ENCODE assay signal across 1 cellular context in the genomic region with DNA sequence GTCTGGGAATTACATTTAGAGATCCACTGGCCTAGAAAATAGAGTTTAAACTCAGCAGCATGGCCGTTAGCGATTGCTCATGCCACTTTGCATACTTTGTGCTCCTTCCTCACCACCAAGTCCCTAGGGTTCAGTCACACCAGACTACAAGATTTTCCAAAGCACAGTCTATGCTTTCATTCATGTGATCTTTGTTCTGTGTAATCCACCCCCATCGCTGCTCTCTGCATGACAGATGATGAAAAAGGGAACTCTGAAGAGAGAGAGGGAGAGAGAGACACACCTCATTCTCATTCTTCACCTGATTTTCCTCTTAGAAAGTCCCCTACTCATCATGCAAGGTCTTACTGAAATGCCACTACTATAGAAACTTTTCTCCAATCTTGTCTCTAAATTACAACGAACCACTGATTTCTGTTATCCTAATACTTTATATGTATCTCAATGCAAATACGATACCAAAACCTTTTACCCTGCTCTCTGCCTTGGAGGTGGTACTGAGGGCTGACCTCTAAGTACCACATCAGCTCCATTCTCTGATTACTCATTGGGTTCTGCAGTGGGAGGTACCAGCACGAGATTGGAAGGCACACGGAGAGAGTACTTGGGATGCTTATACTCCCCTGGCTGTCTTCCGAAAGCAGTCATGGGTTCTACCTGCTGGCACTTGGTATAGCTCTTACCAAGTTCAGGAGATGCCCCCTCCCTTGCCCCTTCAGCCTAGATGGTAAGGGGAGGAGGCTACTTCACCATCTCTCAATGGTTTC.
TF ChIP-seq lines count a peak whose summit lies in the region.

No MANE protein-coding gene starts in this region.

TF ChIP-seq in GM12878, 131 proteins besides CTCF, POLR2A, EP300 and RAD21 (continued from another document):
- TF ChIP-seq, protein P1, sequence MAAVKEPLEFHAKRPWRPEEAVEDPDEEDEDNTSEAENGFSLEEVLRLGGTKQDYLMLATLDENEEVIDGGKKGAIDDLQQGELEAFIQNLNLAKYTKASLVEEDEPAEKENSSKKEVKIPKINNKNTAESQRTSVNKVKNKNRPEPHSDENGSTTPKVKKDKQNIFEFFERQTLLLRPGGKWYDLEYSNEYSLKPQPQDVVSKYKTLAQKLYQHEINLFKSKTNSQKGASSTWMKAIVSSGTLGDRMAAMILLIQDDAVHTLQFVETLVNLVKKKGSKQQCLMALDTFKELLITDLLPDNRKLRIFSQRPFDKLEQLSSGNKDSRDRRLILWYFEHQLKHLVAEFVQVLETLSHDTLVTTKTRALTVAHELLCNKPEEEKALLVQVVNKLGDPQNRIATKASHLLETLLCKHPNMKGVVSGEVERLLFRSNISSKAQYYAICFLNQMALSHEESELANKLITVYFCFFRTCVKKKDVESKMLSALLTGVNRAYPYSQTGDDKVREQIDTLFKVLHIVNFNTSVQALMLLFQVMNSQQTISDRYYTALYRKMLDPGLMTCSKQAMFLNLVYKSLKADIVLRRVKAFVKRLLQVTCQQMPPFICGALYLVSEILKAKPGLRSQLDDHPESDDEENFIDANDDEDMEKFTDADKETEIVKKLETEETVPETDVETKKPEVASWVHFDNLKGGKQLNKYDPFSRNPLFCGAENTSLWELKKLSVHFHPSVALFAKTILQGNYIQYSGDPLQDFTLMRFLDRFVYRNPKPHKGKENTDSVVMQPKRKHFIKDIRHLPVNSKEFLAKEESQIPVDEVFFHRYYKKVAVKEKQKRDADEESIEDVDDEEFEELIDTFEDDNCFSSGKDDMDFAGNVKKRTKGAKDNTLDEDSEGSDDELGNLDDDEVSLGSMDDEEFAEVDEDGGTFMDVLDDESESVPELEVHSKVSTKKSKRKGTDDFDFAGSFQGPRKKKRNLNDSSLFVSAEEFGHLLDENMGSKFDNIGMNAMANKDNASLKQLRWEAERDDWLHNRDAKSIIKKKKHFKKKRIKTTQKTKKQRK (IDR thresholded peaks at IDR 0.05; ENCODE audit: low read depth, low read length), result no peak
- TF ChIP-seq EGR1 (IDR thresholded peaks at IDR 0.05; ENCODE audit: borderline replicate concordance in 1 of 2, low read depth in 2 of 2, low read length in 2 of 2) (peak in 1 of 2 experiments; percentile 35; a peak in 1 of 3 replicates), IKZF1 (conservative IDR thresholded peaks at IDR 0.05) (peak; percentile 98), GABPA (IDR thresholded peaks at IDR 0.05; ENCODE audit: low read depth) (0 out of 2 replicates have a peak, but pooled peaks have one; percentile 21), BMI1 (IDR thresholded peaks at IDR 0.05; ENCODE audit: borderline replicate concordance) (peak; percentile 77), SMAD1 (IDR thresholded peaks at IDR 0.05; ENCODE audit: low read depth, partially characterized antibody) (no peak), KLF5 (IDR thresholded peaks at IDR 0.05; ENCODE audit: partially characterized antibody) (peak; percentile 83), RUNX3 (IDR thresholded peaks at IDR 0.05; ENCODE audit: low read length) (peak; percentile 80), TAF1 (IDR thresholded peaks at IDR 0.05; ENCODE audit: borderline replicate concordance, low read depth, low read length) (peak; percentile 69; the same call in 1 of the 2 replicates), FOS (IDR thresholded peaks at IDR 0.05; ENCODE audit: borderline replicate concordance, extremely low read depth, insufficient read length) (no peak), RAD51 (IDR thresholded peaks at IDR 0.05) (peak; percentile 81), TBL1XR1 (IDR thresholded peaks at IDR 0.05; ENCODE audit: low read depth, low read length) (peak; percentile 80), CEBPB (IDR thresholded peaks at IDR 0.05; ENCODE audit: borderline replicate concordance in 1 of 2, low read depth in 2 of 2, low read length in 2 of 2) (no peak), ZNF384 (IDR thresholded peaks at IDR 0.05; ENCODE audit: borderline replicate concordance, low read depth, low read length) (no peak), KDM1A (IDR thresholded peaks at IDR 0.05; ENCODE audit: borderline replicate concordance) (no peak), ZBED1 (IDR thresholded peaks at IDR 0.05; ENCODE audit: borderline replicate concordance) (peak; percentile 98)
- TF ChIP-seq, protein P2, sequence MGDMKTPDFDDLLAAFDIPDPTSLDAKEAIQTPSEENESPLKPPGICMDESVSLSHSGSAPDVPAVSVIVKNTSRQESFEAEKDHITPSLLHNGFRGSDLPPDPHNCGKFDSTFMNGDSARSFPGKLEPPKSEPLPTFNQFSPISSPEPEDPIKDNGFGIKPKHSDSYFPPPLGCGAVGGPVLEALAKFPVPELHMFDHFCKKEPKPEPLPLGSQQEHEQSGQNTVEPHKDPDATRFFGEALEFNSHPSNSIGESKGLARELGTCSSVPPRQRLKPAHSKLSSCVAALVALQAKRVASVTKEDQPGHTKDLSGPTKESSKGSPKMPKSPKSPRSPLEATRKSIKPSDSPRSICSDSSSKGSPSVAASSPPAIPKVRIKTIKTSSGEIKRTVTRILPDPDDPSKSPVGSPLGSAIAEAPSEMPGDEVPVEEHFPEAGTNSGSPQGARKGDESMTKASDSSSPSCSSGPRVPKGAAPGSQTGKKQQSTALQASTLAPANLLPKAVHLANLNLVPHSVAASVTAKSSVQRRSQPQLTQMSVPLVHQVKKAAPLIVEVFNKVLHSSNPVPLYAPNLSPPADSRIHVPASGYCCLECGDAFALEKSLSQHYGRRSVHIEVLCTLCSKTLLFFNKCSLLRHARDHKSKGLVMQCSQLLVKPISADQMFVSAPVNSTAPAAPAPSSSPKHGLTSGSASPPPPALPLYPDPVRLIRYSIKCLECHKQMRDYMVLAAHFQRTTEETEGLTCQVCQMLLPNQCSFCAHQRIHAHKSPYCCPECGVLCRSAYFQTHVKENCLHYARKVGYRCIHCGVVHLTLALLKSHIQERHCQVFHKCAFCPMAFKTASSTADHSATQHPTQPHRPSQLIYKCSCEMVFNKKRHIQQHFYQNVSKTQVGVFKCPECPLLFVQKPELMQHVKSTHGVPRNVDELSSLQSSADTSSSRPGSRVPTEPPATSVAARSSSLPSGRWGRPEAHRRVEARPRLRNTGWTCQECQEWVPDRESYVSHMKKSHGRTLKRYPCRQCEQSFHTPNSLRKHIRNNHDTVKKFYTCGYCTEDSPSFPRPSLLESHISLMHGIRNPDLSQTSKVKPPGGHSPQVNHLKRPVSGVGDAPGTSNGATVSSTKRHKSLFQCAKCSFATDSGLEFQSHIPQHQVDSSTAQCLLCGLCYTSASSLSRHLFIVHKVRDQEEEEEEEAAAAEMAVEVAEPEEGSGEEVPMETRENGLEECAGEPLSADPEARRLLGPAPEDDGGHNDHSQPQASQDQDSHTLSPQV (IDR thresholded peaks at IDR 0.05), result no peak
- TF ChIP-seq, protein P3, sequence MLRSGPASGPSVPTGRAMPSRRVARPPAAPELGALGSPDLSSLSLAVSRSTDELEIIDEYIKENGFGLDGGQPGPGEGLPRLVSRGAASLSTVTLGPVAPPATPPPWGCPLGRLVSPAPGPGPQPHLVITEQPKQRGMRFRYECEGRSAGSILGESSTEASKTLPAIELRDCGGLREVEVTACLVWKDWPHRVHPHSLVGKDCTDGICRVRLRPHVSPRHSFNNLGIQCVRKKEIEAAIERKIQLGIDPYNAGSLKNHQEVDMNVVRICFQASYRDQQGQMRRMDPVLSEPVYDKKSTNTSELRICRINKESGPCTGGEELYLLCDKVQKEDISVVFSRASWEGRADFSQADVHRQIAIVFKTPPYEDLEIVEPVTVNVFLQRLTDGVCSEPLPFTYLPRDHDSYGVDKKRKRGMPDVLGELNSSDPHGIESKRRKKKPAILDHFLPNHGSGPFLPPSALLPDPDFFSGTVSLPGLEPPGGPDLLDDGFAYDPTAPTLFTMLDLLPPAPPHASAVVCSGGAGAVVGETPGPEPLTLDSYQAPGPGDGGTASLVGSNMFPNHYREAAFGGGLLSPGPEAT (IDR thresholded peaks at IDR 0.05; ENCODE audit: low read depth), result peak; percentile 98
- TF ChIP-seq, protein P4, sequence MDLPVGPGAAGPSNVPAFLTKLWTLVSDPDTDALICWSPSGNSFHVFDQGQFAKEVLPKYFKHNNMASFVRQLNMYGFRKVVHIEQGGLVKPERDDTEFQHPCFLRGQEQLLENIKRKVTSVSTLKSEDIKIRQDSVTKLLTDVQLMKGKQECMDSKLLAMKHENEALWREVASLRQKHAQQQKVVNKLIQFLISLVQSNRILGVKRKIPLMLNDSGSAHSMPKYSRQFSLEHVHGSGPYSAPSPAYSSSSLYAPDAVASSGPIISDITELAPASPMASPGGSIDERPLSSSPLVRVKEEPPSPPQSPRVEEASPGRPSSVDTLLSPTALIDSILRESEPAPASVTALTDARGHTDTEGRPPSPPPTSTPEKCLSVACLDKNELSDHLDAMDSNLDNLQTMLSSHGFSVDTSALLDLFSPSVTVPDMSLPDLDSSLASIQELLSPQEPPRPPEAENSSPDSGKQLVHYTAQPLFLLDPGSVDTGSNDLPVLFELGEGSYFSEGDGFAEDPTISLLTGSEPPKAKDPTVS (IDR thresholded peaks at IDR 0.05; ENCODE audit: low read depth, low read length), result no peak
- TF ChIP-seq, protein P5, sequence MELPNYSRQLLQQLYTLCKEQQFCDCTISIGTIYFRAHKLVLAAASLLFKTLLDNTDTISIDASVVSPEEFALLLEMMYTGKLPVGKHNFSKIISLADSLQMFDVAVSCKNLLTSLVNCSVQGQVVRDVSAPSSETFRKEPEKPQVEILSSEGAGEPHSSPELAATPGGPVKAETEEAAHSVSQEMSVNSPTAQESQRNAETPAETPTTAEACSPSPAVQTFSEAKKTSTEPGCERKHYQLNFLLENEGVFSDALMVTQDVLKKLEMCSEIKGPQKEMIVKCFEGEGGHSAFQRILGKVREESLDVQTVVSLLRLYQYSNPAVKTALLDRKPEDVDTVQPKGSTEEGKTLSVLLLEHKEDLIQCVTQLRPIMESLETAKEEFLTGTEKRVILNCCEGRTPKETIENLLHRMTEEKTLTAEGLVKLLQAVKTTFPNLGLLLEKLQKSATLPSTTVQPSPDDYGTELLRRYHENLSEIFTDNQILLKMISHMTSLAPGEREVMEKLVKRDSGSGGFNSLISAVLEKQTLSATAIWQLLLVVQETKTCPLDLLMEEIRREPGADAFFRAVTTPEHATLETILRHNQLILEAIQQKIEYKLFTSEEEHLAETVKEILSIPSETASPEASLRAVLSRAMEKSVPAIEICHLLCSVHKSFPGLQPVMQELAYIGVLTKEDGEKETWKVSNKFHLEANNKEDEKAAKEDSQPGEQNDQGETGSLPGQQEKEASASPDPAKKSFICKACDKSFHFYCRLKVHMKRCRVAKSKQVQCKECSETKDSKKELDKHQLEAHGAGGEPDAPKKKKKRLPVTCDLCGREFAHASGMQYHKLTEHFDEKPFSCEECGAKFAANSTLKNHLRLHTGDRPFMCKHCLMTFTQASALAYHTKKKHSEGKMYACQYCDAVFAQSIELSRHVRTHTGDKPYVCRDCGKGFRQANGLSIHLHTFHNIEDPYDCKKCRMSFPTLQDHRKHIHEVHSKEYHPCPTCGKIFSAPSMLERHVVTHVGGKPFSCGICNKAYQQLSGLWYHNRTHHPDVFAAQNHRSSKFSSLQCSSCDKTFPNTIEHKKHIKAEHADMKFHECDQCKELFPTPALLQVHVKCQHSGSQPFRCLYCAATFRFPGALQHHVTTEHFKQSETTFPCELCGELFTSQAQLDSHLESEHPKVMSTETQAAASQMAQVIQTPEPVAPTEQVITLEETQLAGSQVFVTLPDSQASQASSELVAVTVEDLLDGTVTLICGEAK (IDR thresholded peaks at IDR 0.05; ENCODE audit: borderline replicate concordance), result no peak
